In genomic region chr4:81030617-81031388, GRCh38 we compare ENCODE assay signal across 8 cellular contexts. TPM values are rescaled to one million over a fixed set of nuclear protein-coding genes. Genes with fewer than 3 reads are reported as not detected.
A peak's percentile ranks its signal among the peaks of the same experiment; 100 is the strongest.
DNase-seq lines count a peak whose midpoint lies in the region; ATAC-seq and TF ChIP-seq lines count a peak whose summit lies in the region.

A gene with protein sequence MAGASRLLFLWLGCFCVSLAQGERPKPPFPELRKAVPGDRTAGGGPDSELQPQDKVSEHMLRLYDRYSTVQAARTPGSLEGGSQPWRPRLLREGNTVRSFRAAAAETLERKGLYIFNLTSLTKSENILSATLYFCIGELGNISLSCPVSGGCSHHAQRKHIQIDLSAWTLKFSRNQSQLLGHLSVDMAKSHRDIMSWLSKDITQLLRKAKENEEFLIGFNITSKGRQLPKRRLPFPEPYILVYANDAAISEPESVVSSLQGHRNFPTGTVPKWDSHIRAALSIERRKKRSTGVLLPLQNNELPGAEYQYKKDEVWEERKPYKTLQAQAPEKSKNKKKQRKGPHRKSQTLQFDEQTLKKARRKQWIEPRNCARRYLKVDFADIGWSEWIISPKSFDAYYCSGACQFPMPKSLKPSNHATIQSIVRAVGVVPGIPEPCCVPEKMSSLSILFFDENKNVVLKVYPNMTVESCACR (plus strand): TSS chr4:81030708. CDS start chr4:81031285, 577 bp downstream.

- TF ChIP-seq CTCF in Panc1 (IDR thresholded peaks at IDR 0.05) (no peak), epithelial cell of proximal tubule (conservative IDR thresholded peaks at IDR 0.05; ENCODE audit: low read depth, low read length) (no peak), natural killer cell (IDR thresholded peaks at IDR 0.05) (no peak)

- no peaks in the 10 kb centered on the region for H3K36me3 ChIP-seq in Panc1 (ENCODE audit: control insufficient read depth, insufficient read depth, low read length)

- intact Hi-C loops in activated CD4-positive, alpha-beta T cell treated with anti-CD3 and anti-CD28 coated beads, Interleukin-2, amount 10 ng/mL, durations not matched to agents 24 days and 14 days (cut with micrococcal nuclease): no loop called here
- intact Hi-C loops in Panc1 (cut with micrococcal nuclease; ENCODE audit: unreplicated experiment): no loop called here
- intact Hi-C loops in natural killer cell (cut with micrococcal nuclease): no loop called here

- H3K4me1 Mint-ChIP-seq in activated CD4-positive, alpha-beta T cell treated with anti-CD3 and anti-CD28 coated beads, Interleukin-2, amount 10 ng/mL, durations not matched to agents 24 days and 14 days: peaks cover 9% of the 10 kb centered on the region
- H3K4me1 Mint-ChIP-seq in natural killer cell: peaks cover 19 to 20% of the 10 kb centered on the region in 2 donors

- peaks cover 65% of the 10 kb centered on the region for H3K27me3 Mint-ChIP-seq in activated CD4-positive, alpha-beta T cell treated with anti-CD3 and anti-CD28 coated beads, Interleukin-2, amount 10 ng/mL, durations not matched to agents 24 days and 14 days
- H3K27me3 Mint-ChIP-seq in natural killer cell (ENCODE audit: low read depth in 2 of 2): peaks cover 57 to 84% of the 10 kb centered on the region in 2 donors

- in situ Hi-C loops in Panc1 (cut with HindIII; ENCODE audit: low pct_unique_long_range_greater_than_20kb, low sequenced_read_pairs): no loop called here

- peaks cover 3% of the 10 kb centered on the region for H3K36me3 Mint-ChIP-seq in activated CD4-positive, alpha-beta T cell treated with anti-CD3 and anti-CD28 coated beads, Interleukin-2, amount 10 ng/mL, durations not matched to agents 24 days and 14 days (ENCODE audit: low read depth)
- H3K36me3 Mint-ChIP-seq in natural killer cell: no peaks in the 10 kb centered on the region

- H3K4me3 ChIP-seq in Panc1 (ENCODE audit: low read depth in 2 of 2, low read length in 2 of 2) (peak within 1 kb of the TSS; percentile 25 to 36), epithelial cell of proximal tubule (ENCODE audit: low read depth, low read length) (peak within 1 kb of the TSS; percentile 49)

- no peak within 1 kb of the TSS for H3K27ac ChIP-seq in Panc1 (ENCODE audit: low read length)

- POLR2A ChIA-PET in Panc1 (lab: Charles Lee): no interaction called here

- peaks cover 7% of the 10 kb centered on the region for H3K27me3 ChIP-seq in Panc1 (ENCODE audit: control insufficient read depth, insufficient read depth, low read length)

- BruUV-seq in Panc1 (replicated peaks; lab: Mats Ljungman, UMichigan): no TSS peak

- H3K9me3 ChIP-seq in Panc1 (ENCODE audit: control insufficient read depth, insufficient read depth, low read depth, low read length): no peaks in the 10 kb centered on the region

- H3K9me3 Mint-ChIP-seq in activated CD4-positive, alpha-beta T cell treated with anti-CD3 and anti-CD28 coated beads, Interleukin-2, amount 10 ng/mL, durations not matched to agents 24 days and 14 days: no peaks in the 10 kb centered on the region
- no peaks in the 10 kb centered on the region for H3K9me3 Mint-ChIP-seq in natural killer cell

- ATAC-seq in Panc1 (peak; percentile 70), natural killer cell (peak in 2 of 3 donors; percentile 21 to 48), HG02884 (IDR thresholded peaks at IDR 0.05; ENCODE audit: unreplicated experiment) (no peak), HG02981 (IDR thresholded peaks at IDR 0.05; ENCODE audit: unreplicated experiment) (no peak)

- peak within 1 kb of the TSS; percentile 66 for H3K4me3 Mint-ChIP-seq in activated CD4-positive, alpha-beta T cell treated with anti-CD3 and anti-CD28 coated beads, Interleukin-2, amount 10 ng/mL, durations not matched to agents 24 days and 14 days
- peak within 1 kb of the TSS; percentile 90 for H3K4me3 Mint-ChIP-seq in natural killer cell

- no peaks in the 10 kb centered on the region for H3K4me1 ChIP-seq in Panc1 (ENCODE audit: control insufficient read depth, insufficient read depth, low read length)

- CTCF ChIA-PET in Panc1 (lab: Charles Lee): interaction anchor here (1.0 kb wide), 1 partner anchor 9 kb away, joined by 3 read pairs; no protein-coding TSS in a partner anchor

- H3K27ac Mint-ChIP-seq in activated CD4-positive, alpha-beta T cell treated with anti-CD3 and anti-CD28 coated beads, Interleukin-2, amount 10 ng/mL, durations not matched to agents 24 days and 14 days: no peak within 1 kb of the TSS
- H3K27ac Mint-ChIP-seq in natural killer cell: no peak within 1 kb of the TSS

- DNase-seq in activated CD4-positive, alpha-beta T cell treated with anti-CD3 and anti-CD28 coated beads, Interleukin-2, amount 10 ng/mL, durations not matched to agents 24 days and 14 days: no peak
- no peak for DNase-seq in activated CD4-positive, alpha-beta T cell treated with anti-CD3 and anti-CD28 coated beads, Interleukin-2, amount 50 U/mL, for 1 hour
- DNase-seq in Panc1 (ENCODE audit: low read depth, low spot score) (no peak), epithelial cell of proximal tubule (ENCODE audit: low read depth) (no peak), natural killer cell (no peak), dermis blood vessel endothelial cell (no peak)

RNA-seq across cellular contexts. Expression of the gene that starts here (rescaled TPM):
- total RNA-seq in activated CD4-positive, alpha-beta T cell treated with anti-CD3 and anti-CD28 coated beads, Interleukin-2, amount 10 ng/mL, durations not matched to agents 24 days and 14 days: not detected in 2 replicates
- total RNA-seq in Panc1 (2021; ENCODE audit: unreplicated experiment) (0.08 TPM), epithelial cell of proximal tubule (0.06 TPM in 1 of 2 replicates, not detected in the other), natural killer cell (not detected), dermis blood vessel endothelial cell (not detected in 2 replicates)
- 0.07 TPM for polyA plus RNA-seq in Panc1 (2012; ENCODE audit: insufficient read length)

Comparison
In these comparisons a context has a peak if more than half of its experiments do, and no peak if none do; other contexts are left out.
1. Peak in ATAC-seq and H3K4me3 ChIP-seq in Panc1; RNA of the gene not detected or under 1 TPM.
2. Peak in ATAC-seq in natural killer cell; RNA of the gene not detected or under 1 TPM.